In genomic region chr2:229330952-229331351, GRCh38 we compare ENCODE assay signal across 13 cellular contexts.
DNase-seq lines count a peak whose midpoint lies in the region; ATAC-seq and TF ChIP-seq lines count a peak whose summit lies in the region.
"Had no signal": no experiment of that assay in that cellular context is flagged by ENCODE, and none has a peak within 500 bp of the region (broad histone marks: within the 10 kb centered on the region; RNA-seq: fewer than 3 reads in every experiment).

No MANE protein-coding gene starts in this region.

- H3K4me3 Mint-ChIP-seq in stimulated activated naive B cell treated with anti-CD40 and anti-IgM and Interleukin-4, amounts not matched to agents 10 μg/mL and 1 μg/mL and 100 μg/mL, for 72 hours: no peak overlapping the region
- H3K4me3 Mint-ChIP-seq: activated CD4-positive, alpha-beta memory T cell treated with anti-CD3 and anti-CD28 coated beads for 36 hours; CD4-positive, alpha-beta T cell had no signal

- H3K4me1 Mint-ChIP-seq in stimulated activated naive B cell treated with anti-CD40 and anti-IgM and Interleukin-4, amounts not matched to agents 10 μg/mL and 1 μg/mL and 100 μg/mL, for 72 hours: peaks cover 16 to 39% of the 10 kb centered on the region in 2 donors

- H3K36me3 Mint-ChIP-seq in stimulated activated naive B cell treated with anti-CD40 and anti-IgM and Interleukin-4, amounts not matched to agents 10 μg/mL and 1 μg/mL and 100 μg/mL, for 72 hours: no peaks in the 10 kb centered on the region
- H3K36me3 Mint-ChIP-seq: activated CD4-positive, alpha-beta memory T cell treated with anti-CD3 and anti-CD28 coated beads for 36 hours had no signal

- peak; percentile 58 for ATAC-seq in GM18505 (IDR thresholded peaks at IDR 0.05; ENCODE audit: unreplicated experiment)
- ATAC-seq in stimulated activated naive B cell treated with anti-CD40 and anti-IgM and Interleukin-4, amounts not matched to agents 10 μg/mL and 1 μg/mL and 100 μg/mL, for 72 hours (replicated peaks): peak; percentile 87 to 88
- no peak for ATAC-seq in HG03565 (IDR thresholded peaks at IDR 0.05; ENCODE audit: unreplicated experiment)

- DNase-seq in NOMO-1 treated with DMSO at 0.1 percent for 48 hours (lab: John Stamatoyannopoulos, UW; ENCODE audit: unreplicated experiment) (peak; percentile 98), globus pallidus (ENCODE audit: low spot score) (peak; percentile 58), T-helper 2 cell (no peak), NCI-H2171 (lab: John Stamatoyannopoulos, UW) (no peak)
- peak; percentile 16 for DNase-seq in stimulated activated naive B cell treated with anti-CD40 and anti-IgM and Interleukin-4, amounts not matched to agents 10 μg/mL and 1 μg/mL and 100 μg/mL, for 72 hours
- DNase-seq: activated CD4-positive, alpha-beta memory T cell treated with anti-CD3 and anti-CD28 coated beads for 36 hours; CD4-positive, alpha-beta T cell; IMR-90; NCI-H1930; stimulated activated CD4-positive, alpha-beta T cell treated with anti-CD3 and anti-CD28 coated beads, Interleukin-4, amount 100 ng/mL, for 4 hours; stimulated activated naive CD4-positive, alpha-beta T cell treated with Interleukin-2 at 50 U/mL for 16 hours had no signal

- H3K27me3 Mint-ChIP-seq in stimulated activated naive B cell treated with anti-CD40 and anti-IgM and Interleukin-4, amounts not matched to agents 10 μg/mL and 1 μg/mL and 100 μg/mL, for 72 hours: no peaks in the 10 kb centered on the region
- H3K27me3 Mint-ChIP-seq: activated CD4-positive, alpha-beta memory T cell treated with anti-CD3 and anti-CD28 coated beads for 36 hours had no signal

- H3K9me3 Mint-ChIP-seq in stimulated activated naive B cell treated with anti-CD40 and anti-IgM and Interleukin-4, amounts not matched to agents 10 μg/mL and 1 μg/mL and 100 μg/mL, for 72 hours: no peaks in the 10 kb centered on the region
- H3K9me3 Mint-ChIP-seq: activated CD4-positive, alpha-beta memory T cell treated with anti-CD3 and anti-CD28 coated beads for 36 hours; CD4-positive, alpha-beta T cell had no signal

- TF ChIP-seq POLR2A in GM18505 (IDR thresholded peaks at IDR 0.05; ENCODE audit: borderline replicate concordance, extremely low read depth, insufficient read depth, insufficient read length): no peak

- H3K27ac Mint-ChIP-seq in stimulated activated naive B cell treated with anti-CD40 and anti-IgM and Interleukin-4, amounts not matched to agents 10 μg/mL and 1 μg/mL and 100 μg/mL, for 72 hours: no peak overlapping the region
- H3K27ac Mint-ChIP-seq: activated CD4-positive, alpha-beta memory T cell treated with anti-CD3 and anti-CD28 coated beads for 36 hours; CD4-positive, alpha-beta T cell had no signal

Comparison
In these comparisons a context has a peak if more than half of its experiments do, and no peak if none do; other contexts are left out.
1. DNase-seq: peak in NOMO-1 treated with DMSO at 0.1 percent for 48 hours (single experiment), globus pallidus (single experiment) and stimulated activated naive B cell treated with anti-CD40 and anti-IgM and Interleukin-4, amounts not matched to agents 10 μg/mL and 1 μg/mL and 100 μg/mL, for 72 hours (single experiment); none in T-helper 2 cell (0 of 5) and NCI-H2171 (single experiment).